ENCODE assay signal across 2 cellular contexts in the genomic region with DNA sequence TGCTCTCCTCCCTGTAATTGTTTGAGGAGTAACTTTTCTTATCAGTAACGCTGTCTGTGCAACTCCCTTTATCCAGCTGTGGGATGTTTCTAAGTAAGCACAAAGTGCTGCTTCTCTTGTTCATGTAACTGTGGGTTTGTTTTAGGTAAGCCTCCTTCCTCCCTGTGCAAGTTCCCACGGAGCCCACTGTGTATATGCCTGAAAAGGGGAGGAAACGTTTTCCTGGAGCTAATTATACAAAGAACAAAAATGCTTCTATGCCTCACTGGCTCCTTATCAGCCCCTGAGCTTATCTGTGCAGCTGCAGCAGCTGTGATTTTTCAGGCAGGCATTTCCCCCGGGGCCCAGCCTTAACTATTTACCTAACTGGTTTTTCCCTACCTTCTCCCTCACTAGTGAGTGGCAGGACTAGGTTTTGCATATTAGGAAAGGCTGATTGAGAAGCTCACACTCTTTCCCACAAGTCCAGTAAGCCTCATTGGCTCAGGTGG.
TF ChIP-seq lines count a peak whose summit lies in the region.

No MANE protein-coding gene starts in this region.

TF ChIP-seq in GM12878, 131 proteins besides CTCF, POLR2A, EP300 and RAD21 (continued from another document):
- TF ChIP-seq POU2F2 (IDR thresholded peaks at IDR 0.05; ENCODE audit: borderline replicate concordance, low read depth, low read length), result peak; percentile 52; the same call in 1 of the 3 replicates
- TF ChIP-seq CREM (IDR thresholded peaks at IDR 0.05; ENCODE audit: low read depth), result no peak
- TF ChIP-seq, protein P1, sequence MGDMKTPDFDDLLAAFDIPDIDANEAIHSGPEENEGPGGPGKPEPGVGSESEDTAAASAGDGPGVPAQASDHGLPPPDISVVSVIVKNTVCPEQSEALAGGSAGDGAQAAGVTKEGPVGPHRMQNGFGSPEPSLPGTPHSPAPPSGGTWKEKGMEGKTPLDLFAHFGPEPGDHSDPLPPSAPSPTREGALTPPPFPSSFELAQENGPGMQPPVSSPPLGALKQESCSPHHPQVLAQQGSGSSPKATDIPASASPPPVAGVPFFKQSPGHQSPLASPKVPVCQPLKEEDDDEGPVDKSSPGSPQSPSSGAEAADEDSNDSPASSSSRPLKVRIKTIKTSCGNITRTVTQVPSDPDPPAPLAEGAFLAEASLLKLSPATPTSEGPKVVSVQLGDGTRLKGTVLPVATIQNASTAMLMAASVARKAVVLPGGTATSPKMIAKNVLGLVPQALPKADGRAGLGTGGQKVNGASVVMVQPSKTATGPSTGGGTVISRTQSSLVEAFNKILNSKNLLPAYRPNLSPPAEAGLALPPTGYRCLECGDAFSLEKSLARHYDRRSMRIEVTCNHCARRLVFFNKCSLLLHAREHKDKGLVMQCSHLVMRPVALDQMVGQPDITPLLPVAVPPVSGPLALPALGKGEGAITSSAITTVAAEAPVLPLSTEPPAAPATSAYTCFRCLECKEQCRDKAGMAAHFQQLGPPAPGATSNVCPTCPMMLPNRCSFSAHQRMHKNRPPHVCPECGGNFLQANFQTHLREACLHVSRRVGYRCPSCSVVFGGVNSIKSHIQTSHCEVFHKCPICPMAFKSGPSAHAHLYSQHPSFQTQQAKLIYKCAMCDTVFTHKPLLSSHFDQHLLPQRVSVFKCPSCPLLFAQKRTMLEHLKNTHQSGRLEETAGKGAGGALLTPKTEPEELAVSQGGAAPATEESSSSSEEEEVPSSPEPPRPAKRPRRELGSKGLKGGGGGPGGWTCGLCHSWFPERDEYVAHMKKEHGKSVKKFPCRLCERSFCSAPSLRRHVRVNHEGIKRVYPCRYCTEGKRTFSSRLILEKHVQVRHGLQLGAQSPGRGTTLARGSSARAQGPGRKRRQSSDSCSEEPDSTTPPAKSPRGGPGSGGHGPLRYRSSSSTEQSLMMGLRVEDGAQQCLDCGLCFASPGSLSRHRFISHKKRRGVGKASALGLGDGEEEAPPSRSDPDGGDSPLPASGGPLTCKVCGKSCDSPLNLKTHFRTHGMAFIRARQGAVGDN (IDR thresholded peaks at IDR 0.05), result no peak
- no peak for TF ChIP-seq BACH1 (IDR thresholded peaks at IDR 0.05; ENCODE audit: borderline replicate concordance)
- no peak for TF ChIP-seq YBX1 (IDR thresholded peaks at IDR 0.05)
- peak in 1 of 2 experiments; percentile 10; a peak in 1 of 4 replicates for TF ChIP-seq IKZF2 (IDR thresholded peaks at IDR 0.05)
- TF ChIP-seq, protein P2, sequence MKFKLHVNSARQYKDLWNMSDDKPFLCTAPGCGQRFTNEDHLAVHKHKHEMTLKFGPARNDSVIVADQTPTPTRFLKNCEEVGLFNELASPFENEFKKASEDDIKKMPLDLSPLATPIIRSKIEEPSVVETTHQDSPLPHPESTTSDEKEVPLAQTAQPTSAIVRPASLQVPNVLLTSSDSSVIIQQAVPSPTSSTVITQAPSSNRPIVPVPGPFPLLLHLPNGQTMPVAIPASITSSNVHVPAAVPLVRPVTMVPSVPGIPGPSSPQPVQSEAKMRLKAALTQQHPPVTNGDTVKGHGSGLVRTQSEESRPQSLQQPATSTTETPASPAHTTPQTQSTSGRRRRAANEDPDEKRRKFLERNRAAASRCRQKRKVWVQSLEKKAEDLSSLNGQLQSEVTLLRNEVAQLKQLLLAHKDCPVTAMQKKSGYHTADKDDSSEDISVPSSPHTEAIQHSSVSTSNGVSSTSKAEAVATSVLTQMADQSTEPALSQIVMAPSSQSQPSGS (IDR thresholded peaks at IDR 0.05; ENCODE audit: low read length), result peak; percentile 21; the same call in 1 of the 2 replicates
- no peak for TF ChIP-seq HSF1 (IDR thresholded peaks at IDR 0.05; ENCODE audit: low read depth, low read length)
- TF ChIP-seq EED (IDR thresholded peaks at IDR 0.05; ENCODE audit: low read depth), result peak; percentile 52
- TF ChIP-seq HDAC6 (IDR thresholded peaks at IDR 0.05; ENCODE audit: unreplicated experiment), result no peak
- no peak for TF ChIP-seq KAT2A (conservative IDR thresholded peaks at IDR 0.05; ENCODE audit: control insufficient read depth, low read depth, low read length)
- TF ChIP-seq TCF12 (IDR thresholded peaks at IDR 0.05; ENCODE audit: low read depth, low read length), result peak; percentile 85
- TF ChIP-seq PBX3 (IDR thresholded peaks at IDR 0.05; ENCODE audit: insufficient replicate concordance, low read depth, low read length), result peak; percentile 38
- no peak for TF ChIP-seq RFX5 (IDR thresholded peaks at IDR 0.05; ENCODE audit: low read depth, low read length)
- TF ChIP-seq, protein P3, sequence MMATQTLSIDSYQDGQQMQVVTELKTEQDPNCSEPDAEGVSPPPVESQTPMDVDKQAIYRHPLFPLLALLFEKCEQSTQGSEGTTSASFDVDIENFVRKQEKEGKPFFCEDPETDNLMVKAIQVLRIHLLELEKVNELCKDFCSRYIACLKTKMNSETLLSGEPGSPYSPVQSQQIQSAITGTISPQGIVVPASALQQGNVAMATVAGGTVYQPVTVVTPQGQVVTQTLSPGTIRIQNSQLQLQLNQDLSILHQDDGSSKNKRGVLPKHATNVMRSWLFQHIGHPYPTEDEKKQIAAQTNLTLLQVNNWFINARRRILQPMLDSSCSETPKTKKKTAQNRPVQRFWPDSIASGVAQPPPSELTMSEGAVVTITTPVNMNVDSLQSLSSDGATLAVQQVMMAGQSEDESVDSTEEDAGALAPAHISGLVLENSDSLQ (IDR thresholded peaks at IDR 0.05), result peak; percentile 70
- peak; percentile 46; the same call in 1 of the 2 replicates for TF ChIP-seq FOXM1 (IDR thresholded peaks at IDR 0.05; ENCODE audit: low read depth, low read length)

TF ChIP-seq in GM23338, 12 proteins besides CTCF, POLR2A, EP300 and RAD21:
- TF ChIP-seq, protein P4, sequence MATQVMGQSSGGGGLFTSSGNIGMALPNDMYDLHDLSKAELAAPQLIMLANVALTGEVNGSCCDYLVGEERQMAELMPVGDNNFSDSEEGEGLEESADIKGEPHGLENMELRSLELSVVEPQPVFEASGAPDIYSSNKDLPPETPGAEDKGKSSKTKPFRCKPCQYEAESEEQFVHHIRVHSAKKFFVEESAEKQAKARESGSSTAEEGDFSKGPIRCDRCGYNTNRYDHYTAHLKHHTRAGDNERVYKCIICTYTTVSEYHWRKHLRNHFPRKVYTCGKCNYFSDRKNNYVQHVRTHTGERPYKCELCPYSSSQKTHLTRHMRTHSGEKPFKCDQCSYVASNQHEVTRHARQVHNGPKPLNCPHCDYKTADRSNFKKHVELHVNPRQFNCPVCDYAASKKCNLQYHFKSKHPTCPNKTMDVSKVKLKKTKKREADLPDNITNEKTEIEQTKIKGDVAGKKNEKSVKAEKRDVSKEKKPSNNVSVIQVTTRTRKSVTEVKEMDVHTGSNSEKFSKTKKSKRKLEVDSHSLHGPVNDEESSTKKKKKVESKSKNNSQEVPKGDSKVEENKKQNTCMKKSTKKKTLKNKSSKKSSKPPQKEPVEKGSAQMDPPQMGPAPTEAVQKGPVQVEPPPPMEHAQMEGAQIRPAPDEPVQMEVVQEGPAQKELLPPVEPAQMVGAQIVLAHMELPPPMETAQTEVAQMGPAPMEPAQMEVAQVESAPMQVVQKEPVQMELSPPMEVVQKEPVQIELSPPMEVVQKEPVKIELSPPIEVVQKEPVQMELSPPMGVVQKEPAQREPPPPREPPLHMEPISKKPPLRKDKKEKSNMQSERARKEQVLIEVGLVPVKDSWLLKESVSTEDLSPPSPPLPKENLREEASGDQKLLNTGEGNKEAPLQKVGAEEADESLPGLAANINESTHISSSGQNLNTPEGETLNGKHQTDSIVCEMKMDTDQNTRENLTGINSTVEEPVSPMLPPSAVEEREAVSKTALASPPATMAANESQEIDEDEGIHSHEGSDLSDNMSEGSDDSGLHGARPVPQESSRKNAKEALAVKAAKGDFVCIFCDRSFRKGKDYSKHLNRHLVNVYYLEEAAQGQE (IDR thresholded peaks at IDR 0.05; ENCODE audit: unreplicated experiment), result no peak
- TF ChIP-seq, protein P5, sequence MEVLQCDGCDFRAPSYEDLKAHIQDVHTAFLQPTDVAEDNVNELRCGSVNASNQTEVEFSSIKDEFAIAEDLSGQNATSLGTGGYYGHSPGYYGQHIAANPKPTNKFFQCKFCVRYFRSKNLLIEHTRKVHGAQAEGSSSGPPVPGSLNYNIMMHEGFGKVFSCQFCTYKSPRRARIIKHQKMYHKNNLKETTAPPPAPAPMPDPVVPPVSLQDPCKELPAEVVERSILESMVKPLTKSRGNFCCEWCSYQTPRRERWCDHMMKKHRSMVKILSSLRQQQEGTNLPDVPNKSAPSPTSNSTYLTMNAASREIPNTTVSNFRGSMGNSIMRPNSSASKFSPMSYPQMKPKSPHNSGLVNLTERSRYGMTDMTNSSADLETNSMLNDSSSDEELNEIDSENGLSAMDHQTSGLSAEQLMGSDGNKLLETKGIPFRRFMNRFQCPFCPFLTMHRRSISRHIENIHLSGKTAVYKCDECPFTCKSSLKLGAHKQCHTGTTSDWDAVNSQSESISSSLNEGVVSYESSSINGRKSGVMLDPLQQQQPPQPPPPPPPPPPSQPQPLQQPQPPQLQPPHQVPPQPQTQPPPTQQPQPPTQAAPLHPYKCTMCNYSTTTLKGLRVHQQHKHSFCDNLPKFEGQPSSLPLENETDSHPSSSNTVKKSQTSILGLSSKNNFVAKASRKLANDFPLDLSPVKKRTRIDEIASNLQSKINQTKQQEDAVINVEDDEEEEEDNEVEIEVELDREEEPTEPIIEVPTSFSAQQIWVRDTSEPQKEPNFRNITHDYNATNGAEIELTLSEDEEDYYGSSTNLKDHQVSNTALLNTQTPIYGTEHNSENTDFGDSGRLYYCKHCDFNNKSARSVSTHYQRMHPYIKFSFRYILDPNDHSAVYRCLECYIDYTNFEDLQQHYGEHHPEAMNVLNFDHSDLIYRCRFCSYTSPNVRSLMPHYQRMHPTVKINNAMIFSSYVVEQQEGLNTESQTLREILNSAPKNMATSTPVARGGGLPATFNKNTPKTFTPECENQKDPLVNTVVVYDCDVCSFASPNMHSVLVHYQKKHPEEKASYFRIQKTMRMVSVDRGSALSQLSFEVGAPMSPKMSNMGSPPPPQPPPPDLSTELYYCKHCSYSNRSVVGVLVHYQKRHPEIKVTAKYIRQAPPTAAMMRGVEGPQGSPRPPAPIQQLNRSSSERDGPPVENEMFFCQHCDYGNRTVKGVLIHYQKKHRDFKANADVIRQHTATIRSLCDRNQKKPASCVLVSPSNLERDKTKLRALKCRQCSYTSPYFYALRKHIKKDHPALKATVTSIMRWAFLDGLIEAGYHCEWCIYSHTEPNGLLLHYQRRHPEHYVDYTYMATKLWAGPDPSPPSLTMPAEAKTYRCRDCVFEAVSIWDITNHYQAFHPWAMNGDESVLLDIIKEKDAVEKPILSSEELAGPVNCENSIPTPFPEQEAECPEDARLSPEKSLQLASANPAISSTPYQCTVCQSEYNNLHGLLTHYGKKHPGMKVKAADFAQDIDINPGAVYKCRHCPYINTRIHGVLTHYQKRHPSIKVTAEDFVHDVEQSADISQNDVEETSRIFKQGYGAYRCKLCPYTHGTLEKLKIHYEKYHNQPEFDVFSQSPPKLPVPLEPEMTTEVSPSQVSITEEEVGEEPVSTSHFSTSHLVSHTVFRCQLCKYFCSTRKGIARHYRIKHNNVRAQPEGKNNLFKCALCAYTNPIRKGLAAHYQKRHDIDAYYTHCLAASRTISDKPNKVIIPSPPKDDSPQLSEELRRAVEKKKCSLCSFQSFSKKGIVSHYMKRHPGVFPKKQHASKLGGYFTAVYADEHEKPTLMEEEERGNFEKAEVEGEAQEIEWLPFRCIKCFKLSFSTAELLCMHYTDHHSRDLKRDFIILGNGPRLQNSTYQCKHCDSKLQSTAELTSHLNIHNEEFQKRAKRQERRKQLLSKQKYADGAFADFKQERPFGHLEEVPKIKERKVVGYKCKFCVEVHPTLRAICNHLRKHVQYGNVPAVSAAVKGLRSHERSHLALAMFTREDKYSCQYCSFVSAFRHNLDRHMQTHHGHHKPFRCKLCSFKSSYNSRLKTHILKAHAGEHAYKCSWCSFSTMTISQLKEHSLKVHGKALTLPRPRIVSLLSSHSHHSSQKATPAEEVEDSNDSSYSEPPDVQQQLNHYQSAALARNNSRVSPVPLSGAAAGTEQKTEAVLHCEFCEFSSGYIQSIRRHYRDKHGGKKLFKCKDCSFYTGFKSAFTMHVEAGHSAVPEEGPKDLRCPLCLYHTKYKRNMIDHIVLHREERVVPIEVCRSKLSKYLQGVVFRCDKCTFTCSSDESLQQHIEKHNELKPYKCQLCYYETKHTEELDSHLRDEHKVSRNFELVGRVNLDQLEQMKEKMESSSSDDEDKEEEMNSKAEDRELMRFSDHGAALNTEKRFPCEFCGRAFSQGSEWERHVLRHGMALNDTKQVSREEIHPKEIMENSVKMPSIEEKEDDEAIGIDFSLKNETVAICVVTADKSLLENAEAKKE (CRISPR knock-in tag; IDR thresholded peaks at IDR 0.05), result no peak
- TF ChIP-seq, protein P6, sequence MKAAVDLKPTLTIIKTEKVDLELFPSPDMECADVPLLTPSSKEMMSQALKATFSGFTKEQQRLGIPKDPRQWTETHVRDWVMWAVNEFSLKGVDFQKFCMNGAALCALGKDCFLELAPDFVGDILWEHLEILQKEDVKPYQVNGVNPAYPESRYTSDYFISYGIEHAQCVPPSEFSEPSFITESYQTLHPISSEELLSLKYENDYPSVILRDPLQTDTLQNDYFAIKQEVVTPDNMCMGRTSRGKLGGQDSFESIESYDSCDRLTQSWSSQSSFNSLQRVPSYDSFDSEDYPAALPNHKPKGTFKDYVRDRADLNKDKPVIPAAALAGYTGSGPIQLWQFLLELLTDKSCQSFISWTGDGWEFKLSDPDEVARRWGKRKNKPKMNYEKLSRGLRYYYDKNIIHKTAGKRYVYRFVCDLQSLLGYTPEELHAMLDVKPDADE (IDR thresholded peaks at IDR 0.05), result no peak
- TF ChIP-seq ZNF331 (CRISPR knock-in tag; IDR thresholded peaks at IDR 0.05; ENCODE audit: low read depth) (no peak), EZH2phosphoT487 (IDR thresholded peaks at IDR 0.05; ENCODE audit: unreplicated experiment) (no peak), STAT1 (IDR thresholded peaks at IDR 0.05; ENCODE audit: unreplicated experiment) (no peak), JUNB (IDR thresholded peaks at IDR 0.05; ENCODE audit: unreplicated experiment) (no peak), EZH2 (IDR thresholded peaks at IDR 0.05; ENCODE audit: low read depth, unreplicated experiment) (no peak), CREB1 (CRISPR knock-in tag; IDR thresholded peaks at IDR 0.05; ENCODE audit: low read depth) (no peak), POLR2AphosphoS5 (IDR thresholded peaks at IDR 0.05; ENCODE audit: low read depth) (no peak), NANOG (IDR thresholded peaks at IDR 0.05; ENCODE audit: borderline replicate concordance) (no peak), ZNF114 (CRISPR knock-in tag; IDR thresholded peaks at IDR 0.05) (no peak)
